8 cellular contexts compared by ENCODE assay signal in genomic region chr7:47945261-47946015, GRCh38. TPM values are rescaled to one million over a fixed set of nuclear protein-coding genes. Genes with fewer than 3 reads are reported as not detected.
DNase-seq lines count a peak whose midpoint lies in the region; ATAC-seq and TF ChIP-seq lines count a peak whose summit lies in the region.

No MANE protein-coding gene starts in this region.

- TF ChIP-seq CTCF in brain microvascular endothelial cell (IDR thresholded peaks at IDR 0.05; ENCODE audit: low read depth, low read length, missing control alignments) (peak; percentile 81), kidney epithelial cell (IDR thresholded peaks at IDR 0.05; ENCODE audit: insufficient read depth, low read length, poor library complexity, severe bottlenecking) (peak; percentile 72)

- H3K27ac ChIP-seq in brain microvascular endothelial cell, result no peak overlapping the region

- DNase-seq in COLO829 (ENCODE audit: low spot score), result peak; percentile 72
- DNase-seq in NCI-H1092 treated with DMSO at 0.1 percent for 48 hours (lab: John Stamatoyannopoulos, UW), result peak; percentile 57
- peak; percentile 24 for DNase-seq in UCSD-AML1 (lab: John Stamatoyannopoulos, UW; ENCODE audit: unreplicated experiment)
- peak; percentile 70 for DNase-seq in brain microvascular endothelial cell
- no peak for DNase-seq in kidney epithelial cell (ENCODE audit: low read depth)
- DNase-seq in stimulated activated CD4-positive, alpha-beta T cell treated with anti-CD3 and anti-CD28 coated beads, Interleukin-2, amount 100 ng/mL, for 48 hours, result peak; percentile 75 to 79

- H3K36me3 ChIP-seq in brain microvascular endothelial cell (replicated peaks), result no peaks in the 10 kb centered on the region
- H3K36me3 ChIP-seq in kidney epithelial cell (ENCODE audit: control insufficient read depth, insufficient read depth, low read length), result no peaks in the 10 kb centered on the region

- H3K4me3 ChIP-seq in brain microvascular endothelial cell (ENCODE audit: low read depth, low read length), result no peak overlapping the region
- H3K4me3 ChIP-seq in kidney epithelial cell (ENCODE audit: low read depth, low read length), result no peak overlapping the region

- H3K27me3 ChIP-seq in brain microvascular endothelial cell (replicated peaks) (no peaks in the 10 kb centered on the region), kidney epithelial cell (ENCODE audit: control insufficient read depth, insufficient read depth, low read length) (no peaks in the 10 kb centered on the region)

- in situ Hi-C loops in brain microvascular endothelial cell (cut with HindIII; ENCODE audit: low pct_ligation_motif_present, low sequenced_read_pairs), result no loop called here

- ATAC-seq in GM21381 (IDR thresholded peaks at IDR 0.05; ENCODE audit: unreplicated experiment), result peak; percentile 59
- ATAC-seq in GM21528 (IDR thresholded peaks at IDR 0.05; ENCODE audit: low FRiP score, unreplicated experiment), result no peak

RNA-seq across cellular contexts. Expression of gene PKD1L1, which starts 2.8 kb away (rescaled TPM):
- total RNA-seq in kidney epithelial cell, result 0.08 and 0.14 TPM in 2 replicates

RNA-seq across cellular contexts. Expression of gene HUS1, which starts 34.0 kb away (rescaled TPM):
- 12.0 and 13.4 TPM in 2 replicates for total RNA-seq in kidney epithelial cell
